ENCODE assay signal across 15 cellular contexts in the genomic region with DNA sequence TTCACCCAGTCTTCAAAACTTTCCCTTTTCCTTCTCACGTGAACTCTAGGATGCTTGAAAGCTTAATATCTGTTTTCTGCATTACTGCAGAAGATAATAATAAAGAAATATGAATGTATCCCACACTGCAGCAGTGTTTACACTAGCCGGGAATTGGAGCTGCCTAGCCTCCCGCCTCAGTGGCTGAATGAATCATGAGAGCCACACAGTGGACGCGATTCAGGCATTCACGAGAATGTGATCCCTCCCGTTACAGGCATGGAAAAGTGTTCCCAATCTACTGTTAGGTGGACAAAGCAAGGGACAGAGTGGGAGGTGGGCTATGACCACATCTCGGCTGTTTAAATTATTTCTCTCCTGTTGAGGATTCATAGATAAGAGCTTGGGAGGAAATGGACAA.
DNase-seq lines count a peak whose midpoint lies in the region; ATAC-seq and TF ChIP-seq lines count a peak whose summit lies in the region.
"Had no signal": no experiment of that assay in that cellular context is flagged by ENCODE, and none has a peak within 500 bp of the region (broad histone marks: within the 10 kb centered on the region; RNA-seq: fewer than 3 reads in every experiment).

No MANE protein-coding gene starts in this region.

- TF ChIP-seq CTCF in fibroblast of villous mesenchyme (IDR thresholded peaks at IDR 0.05; ENCODE audit: insufficient read depth, low read depth, low read length) (peak; percentile 30), nephron (IDR thresholded peaks at IDR 0.05; ENCODE audit: unreplicated experiment in 3 of 3) (peak in 1 of 3 experiments; percentile 27)

- peak overlapping the region; percentile 30 to 67 (median 63) for H3K27ac Mint-ChIP-seq in nephron
- no peak overlapping the region for H3K27ac Mint-ChIP-seq in naive thymus-derived CD8-positive, alpha-beta T cell

- H3K4me3 Mint-ChIP-seq in nephron = no peak overlapping the region
- H3K4me3 Mint-ChIP-seq in naive thymus-derived CD8-positive, alpha-beta T cell = no peak overlapping the region
- H3K4me3 Mint-ChIP-seq: brain had no signal

- H3K4me3 ChIP-seq in fibroblast of villous mesenchyme (ENCODE audit: low read depth, low read length) = no peak overlapping the region

- POLR2A ChIA-PET in naive thymus-derived CD8-positive, alpha-beta T cell (lab: Charles Lee) = no interaction called here

- no peaks in the 10 kb centered on the region for H3K27me3 Mint-ChIP-seq in nephron (ENCODE audit: low read depth)
- peaks cover 0 to 7% (median 0%) of the 10 kb centered on the region in 5 donors for H3K27me3 Mint-ChIP-seq in naive thymus-derived CD8-positive, alpha-beta T cell

- peaks cover 8% of the 10 kb centered on the region for H3K4me1 Mint-ChIP-seq in nephron
- H3K4me1 Mint-ChIP-seq in naive thymus-derived CD8-positive, alpha-beta T cell = peaks cover 0 to 2% (median 0%) of the 10 kb centered on the region in 4 donors

- H3K36me3 Mint-ChIP-seq in nephron (ENCODE audit: low read depth) = peaks cover 58% of the 10 kb centered on the region
- H3K36me3 Mint-ChIP-seq in naive thymus-derived CD8-positive, alpha-beta T cell = no peaks in the 10 kb centered on the region

- no peak for ATAC-seq in naive thymus-derived CD8-positive, alpha-beta T cell
- no peak for ATAC-seq in HG03457 (IDR thresholded peaks at IDR 0.05; ENCODE audit: unreplicated experiment)
- ATAC-seq in HG02571 (IDR thresholded peaks at IDR 0.05; ENCODE audit: unreplicated experiment) = no peak
- ATAC-seq in HG03095 (IDR thresholded peaks at IDR 0.05; ENCODE audit: unreplicated experiment) = no peak

- no peaks in the 10 kb centered on the region for H3K9me3 Mint-ChIP-seq in nephron
- no peaks in the 10 kb centered on the region for H3K9me3 Mint-ChIP-seq in naive thymus-derived CD8-positive, alpha-beta T cell

- DNase-seq in AG08396 (ENCODE audit: low spot score) = peak; percentile 60
- DNase-seq in amniotic stem cell (lab: John Stamatoyannopoulos, UW) = peak; percentile 18
- DNase-seq in fibroblast of villous mesenchyme (ENCODE audit: low read depth) = peak; percentile 58
- DNase-seq in naive thymus-derived CD8-positive, alpha-beta T cell = no peak
- DNase-seq: activated CD4-positive, alpha-beta T cell treated with anti-CD3 and anti-CD28 coated beads for 48 hours; H7; hippocampal formation; mammary epithelial cell; NCI-H2107; NCI-H82 had no signal

Comparison
In these comparisons a context has a peak if more than half of its experiments do, and no peak if none do; other contexts are left out.
1. DNase-seq: peak in AG08396 (single experiment), amniotic stem cell (single experiment) and fibroblast of villous mesenchyme (single experiment); none in naive thymus-derived CD8-positive, alpha-beta T cell (0 of 10).
2. H3K27ac Mint-ChIP-seq: peak in nephron (3 of 3); none in naive thymus-derived CD8-positive, alpha-beta T cell (0 of 10).